In the genomic region with DNA sequence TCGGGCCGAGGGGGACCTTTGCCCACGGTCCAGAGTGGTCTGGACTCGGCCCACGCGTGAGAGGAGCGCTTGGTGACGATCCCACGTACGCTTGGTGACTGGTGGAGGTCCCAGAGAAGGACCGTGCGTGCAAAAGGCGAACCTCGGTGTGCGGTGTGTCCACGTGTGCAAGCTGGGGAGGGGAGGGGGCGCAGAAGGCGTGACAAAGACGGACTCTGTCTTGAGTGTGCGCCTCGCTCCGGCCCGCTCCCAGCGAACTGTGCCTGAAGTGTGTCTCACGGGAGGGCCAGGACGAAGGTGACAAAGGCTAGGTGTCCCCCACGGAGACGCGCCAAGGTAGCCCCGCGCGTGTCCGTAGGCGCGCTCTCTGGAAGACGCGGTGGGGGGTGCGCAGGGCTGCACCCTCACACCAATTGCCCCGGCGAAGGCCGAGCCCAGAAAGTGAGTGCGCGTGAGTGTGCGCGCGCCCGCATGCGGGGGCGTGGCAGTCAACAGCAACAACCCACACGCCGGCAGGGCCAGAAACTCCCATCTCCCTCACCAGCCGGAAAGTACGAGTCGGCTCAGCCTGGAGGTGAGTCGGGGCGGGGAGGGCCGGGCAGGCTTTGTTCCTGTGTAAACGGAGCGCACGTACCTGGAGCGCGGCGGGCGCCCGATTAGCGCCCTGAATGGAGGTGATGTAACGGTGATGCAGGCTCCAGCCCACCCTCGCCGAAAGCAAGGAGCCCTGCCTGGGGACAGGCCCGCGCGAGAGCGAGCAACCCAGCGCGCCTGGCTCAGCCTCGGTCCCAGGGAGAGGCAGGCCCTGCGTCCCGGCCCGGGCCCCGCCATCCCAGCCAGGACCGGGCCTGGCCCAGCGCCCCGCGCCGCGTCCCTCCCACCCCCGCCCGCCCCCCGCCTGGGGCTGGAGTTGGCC, we compare ENCODE assay signal across 8 cellular contexts. TPM values are rescaled to one million over a fixed set of nuclear protein-coding genes. Genes with fewer than 3 reads are reported as not detected.
A peak's percentile ranks its signal among the peaks of the same experiment; 100 is the strongest.
DNase-seq lines count a peak whose midpoint lies in the region; ATAC-seq, FAIRE-seq and TF ChIP-seq lines count a peak whose summit lies in the region.

A gene with protein sequence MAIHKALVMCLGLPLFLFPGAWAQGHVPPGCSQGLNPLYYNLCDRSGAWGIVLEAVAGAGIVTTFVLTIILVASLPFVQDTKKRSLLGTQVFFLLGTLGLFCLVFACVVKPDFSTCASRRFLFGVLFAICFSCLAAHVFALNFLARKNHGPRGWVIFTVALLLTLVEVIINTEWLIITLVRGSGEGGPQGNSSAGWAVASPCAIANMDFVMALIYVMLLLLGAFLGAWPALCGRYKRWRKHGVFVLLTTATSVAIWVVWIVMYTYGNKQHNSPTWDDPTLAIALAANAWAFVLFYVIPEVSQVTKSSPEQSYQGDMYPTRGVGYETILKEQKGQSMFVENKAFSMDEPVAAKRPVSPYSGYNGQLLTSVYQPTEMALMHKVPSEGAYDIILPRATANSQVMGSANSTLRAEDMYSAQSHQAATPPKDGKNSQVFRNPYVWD (plus strand): TSS at position 521 of the 916 bp plus-strand sequence. CDS start 7,689 bp downstream, outside the sequence.

- FAIRE-seq in frontal cortex (lab: Jason Lieb, UNC) = no peak

- no peaks in the 10 kb centered on the region for H3K4me1 Mint-ChIP-seq in activated T-helper 2 cell treated with anti-CD3 and anti-CD28 coated beads, Interferon-gamma antibody, Interleukin-2, Interleukin-4, amounts not matched to agents 10 μg/mL and 5 μg/mL and 100 μg/mL, durations not matched to agents 14 hours and 24 hours and 36 hours (ENCODE audit: low read depth)
- H3K4me1 Mint-ChIP-seq in neural progenitor cell (peaks cover 30% of the 10 kb centered on the region), type B pancreatic cell (ENCODE audit: unreplicated experiment) (peaks cover 18% of the 10 kb centered on the region)

- no peak within 1 kb of the TSS for H3K4me2 ChIP-seq in SK-N-SH
- H3K4me2 ChIP-seq in neural progenitor cell = peak within 1 kb of the TSS; percentile 93
- H3K4me2 ChIP-seq in OCI-LY7 (ENCODE audit: low read length) = no peak within 1 kb of the TSS

- H3K4me3 Mint-ChIP-seq in activated T-helper 2 cell treated with anti-CD3 and anti-CD28 coated beads, Interferon-gamma antibody, Interleukin-2, Interleukin-4, amounts not matched to agents 10 μg/mL and 5 μg/mL and 100 μg/mL, durations not matched to agents 14 hours and 24 hours and 36 hours (ENCODE audit: low read depth) = peak within 1 kb of the TSS; percentile 42
- H3K4me3 Mint-ChIP-seq in neural progenitor cell (peak within 1 kb of the TSS; percentile 86), type B pancreatic cell (peak within 1 kb of the TSS; percentile 88)

- no peak within 1 kb of the TSS for H3K27ac Mint-ChIP-seq in activated T-helper 2 cell treated with anti-CD3 and anti-CD28 coated beads, Interferon-gamma antibody, Interleukin-2, Interleukin-4, amounts not matched to agents 10 μg/mL and 5 μg/mL and 100 μg/mL, durations not matched to agents 14 hours and 24 hours and 36 hours
- no peak within 1 kb of the TSS for H3K27ac Mint-ChIP-seq in neural progenitor cell
- peak within 1 kb of the TSS; percentile 85 for H3K27ac Mint-ChIP-seq in type B pancreatic cell

- H3F3A ChIP-seq in SK-N-SH (replicated peaks; ENCODE audit: insufficient read depth) = no peaks in the 10 kb centered on the region
- H3F3A ChIP-seq in neural progenitor cell (ENCODE audit: low read depth) = peaks cover 19% of the 10 kb centered on the region

- no peaks in the 10 kb centered on the region for H3K79me2 ChIP-seq in SK-N-SH (ENCODE audit: insufficient read depth)
- peaks cover 11% of the 10 kb centered on the region for H3K79me2 ChIP-seq in neural progenitor cell (ENCODE audit: low read depth)
- H3K79me2 ChIP-seq in OCI-LY7 (ENCODE audit: insufficient read depth, low read depth, low read length) = no peaks in the 10 kb centered on the region

- peaks cover 55% of the 10 kb centered on the region for H3K27me3 Mint-ChIP-seq in activated T-helper 2 cell treated with anti-CD3 and anti-CD28 coated beads, Interferon-gamma antibody, Interleukin-2, Interleukin-4, amounts not matched to agents 10 μg/mL and 5 μg/mL and 100 μg/mL, durations not matched to agents 14 hours and 24 hours and 36 hours (ENCODE audit: low read depth)
- H3K27me3 Mint-ChIP-seq in neural progenitor cell (ENCODE audit: insufficient read depth, low read depth) (peaks cover 30% of the 10 kb centered on the region), type B pancreatic cell (peaks cover 33% of the 10 kb centered on the region)

- no peaks in the 10 kb centered on the region for H4K20me1 ChIP-seq in SK-N-SH (ENCODE audit: insufficient read depth)
- H4K20me1 ChIP-seq in neural progenitor cell (ENCODE audit: low read depth) = peaks cover 13% of the 10 kb centered on the region
- H4K20me1 ChIP-seq in OCI-LY7 (ENCODE audit: insufficient read depth, low read length) = no peaks in the 10 kb centered on the region

- CTCF ChIA-PET in SK-N-SH (lab: Yijun Ruan, JAX) (interaction anchor here (1.3 to 1.6 kb wide), 2 partner anchors 23 to 26 kb away, joined by 3 to 5 read pairs; no protein-coding TSS in a partner anchor), OCI-LY7 (lab: Charles Lee; ENCODE audit: unreplicated experiment) (no interaction called here)

- H2AFZ ChIP-seq in SK-N-SH (ENCODE audit: low read depth) = no peak within 1 kb of the TSS
- peak within 1 kb of the TSS; percentile 66 for H2AFZ ChIP-seq in neural progenitor cell (replicated peaks)
- no peak within 1 kb of the TSS for H2AFZ ChIP-seq in OCI-LY7 (ENCODE audit: low read length)

- H3K27ac ChIP-seq in SK-N-SH (ENCODE audit: low read depth in 2 of 2, low read length in 1 of 2) (no peak within 1 kb of the TSS), neural progenitor cell (no peak within 1 kb of the TSS), OCI-LY7 (ENCODE audit: low read depth, low read length, poor library complexity, severe bottlenecking) (no peak within 1 kb of the TSS)

- intact Hi-C loops in activated T-helper 2 cell treated with anti-CD3 and anti-CD28 coated beads, Interferon-gamma antibody, Interleukin-2, Interleukin-4, amounts not matched to agents 10 μg/mL and 5 μg/mL and 100 μg/mL, durations not matched to agents 14 hours and 24 hours and 36 hours (cut with micrococcal nuclease) = no loop called here
- intact Hi-C loops in OCI-LY7 (cut with micrococcal nuclease; ENCODE audit: unreplicated experiment) = no loop called here

- DNase-seq in SK-N-SH = peak; percentile 84
- peak; percentile 95 for DNase-seq in NCI-H226
- peak; percentile 44 for DNase-seq in activated T-helper 2 cell treated with anti-CD3 and anti-CD28 coated beads, Interferon-gamma antibody, Interleukin-2, Interleukin-4, amounts not matched to agents 10 μg/mL and 5 μg/mL and 100 μg/mL, durations not matched to agents 14 hours and 24 hours and 36 hours (ENCODE audit: low spot score)
- peak; percentile 71 to 83 for DNase-seq in frontal cortex (ENCODE audit: low spot score in 2 of 2)
- peak; percentile 83 for DNase-seq in neural progenitor cell (ENCODE audit: low spot score)
- no peak for DNase-seq in type B pancreatic cell (ENCODE audit: extremely low spot score, unreplicated experiment)
- no peak for DNase-seq in OCI-LY7 (ENCODE audit: low spot score)

- TF ChIP-seq CTCF in SK-N-SH (IDR thresholded peaks at IDR 0.05) (no peak), neural progenitor cell (IDR thresholded peaks at IDR 0.05) (no peak), type B pancreatic cell (conservative IDR thresholded peaks at IDR 0.05) (no peak), OCI-LY7 (conservative IDR thresholded peaks at IDR 0.05; ENCODE audit: low read length) (no peak)

- ATAC-seq in SK-N-SH treated with all-trans-retinoic acid at 6 μM for 48 hours = no peak; the same call in 1 of the 3 replicates

- H3K4me1 ChIP-seq in SK-N-SH (ENCODE audit: control insufficient read depth in 1 of 2, insufficient read depth in 2 of 2, low read depth in 1 of 2, low read length in 1 of 2) = peaks cover 0 to 11% of the 10 kb centered on the region in 2 experiments; a peak in 1 of 4 replicates
- H3K4me1 ChIP-seq in neural progenitor cell = peaks cover 33% of the 10 kb centered on the region
- H3K4me1 ChIP-seq in OCI-LY7 (ENCODE audit: insufficient read depth, low read length, poor library complexity, severe bottlenecking) = no peaks in the 10 kb centered on the region

- no peaks in the 10 kb centered on the region for H3K9me2 ChIP-seq in SK-N-SH
- no peaks in the 10 kb centered on the region for H3K9me2 ChIP-seq in OCI-LY7 (ENCODE audit: insufficient read depth, low read length)

- no TSS peak for BruUV-seq in OCI-LY7 (replicated peaks; lab: Mats Ljungman, UMichigan)

- peak within 1 kb of the TSS in 1 of 2 experiments; percentile 39; a peak in 1 of 4 replicates for H3K4me3 ChIP-seq in SK-N-SH (ENCODE audit: low read depth in 2 of 2, low read length in 1 of 2)
- H3K4me3 ChIP-seq in neural progenitor cell = peak within 1 kb of the TSS; percentile 69
- no peak within 1 kb of the TSS for H3K4me3 ChIP-seq in OCI-LY7 (ENCODE audit: low read depth, low read length, poor library complexity, severe bottlenecking)

- no peaks in the 10 kb centered on the region for H3K36me3 ChIP-seq in SK-N-SH (replicated peaks in 1 of 2; ENCODE audit: control insufficient read depth in 1 of 2, insufficient read depth in 2 of 2, low read length in 1 of 2)
- no peaks in the 10 kb centered on the region for H3K36me3 ChIP-seq in neural progenitor cell
- no peaks in the 10 kb centered on the region for H3K36me3 ChIP-seq in OCI-LY7 (ENCODE audit: insufficient read depth, low read length)

- H3K9ac ChIP-seq in SK-N-SH (no peak within 1 kb of the TSS), neural progenitor cell (peak within 1 kb of the TSS; percentile 25)

- H3K27me3 ChIP-seq in SK-N-SH (ENCODE audit: insufficient read depth) (no peaks in the 10 kb centered on the region), neural progenitor cell (peaks cover 22% of the 10 kb centered on the region)

- no peaks in the 10 kb centered on the region for H3K9me3 Mint-ChIP-seq in activated T-helper 2 cell treated with anti-CD3 and anti-CD28 coated beads, Interferon-gamma antibody, Interleukin-2, Interleukin-4, amounts not matched to agents 10 μg/mL and 5 μg/mL and 100 μg/mL, durations not matched to agents 14 hours and 24 hours and 36 hours
- no peaks in the 10 kb centered on the region for H3K9me3 Mint-ChIP-seq in neural progenitor cell
- H3K9me3 Mint-ChIP-seq in type B pancreatic cell = no peaks in the 10 kb centered on the region

- H3K9me3 ChIP-seq in SK-N-SH (peaks cover under 1% of the 10 kb centered on the region; the same call in 1 of the 2 replicates), neural progenitor cell (ENCODE audit: low read depth) (no peaks in the 10 kb centered on the region), OCI-LY7 (ENCODE audit: low read length) (no peaks in the 10 kb centered on the region)

- POLR2A ChIA-PET in SK-N-SH (lab: Yijun Ruan, JAX) = no interaction called here
- POLR2A ChIA-PET in OCI-LY7 (lab: Charles Lee) = no interaction called here

- 13% methylated on average over 24 of the region's 89 CpGs for WGBS in SK-N-SH (ENCODE audit: low lambda C conversion rate)

- H3K36me3 Mint-ChIP-seq in activated T-helper 2 cell treated with anti-CD3 and anti-CD28 coated beads, Interferon-gamma antibody, Interleukin-2, Interleukin-4, amounts not matched to agents 10 μg/mL and 5 μg/mL and 100 μg/mL, durations not matched to agents 14 hours and 24 hours and 36 hours (ENCODE audit: low read depth) = no peaks in the 10 kb centered on the region
- no peaks in the 10 kb centered on the region for H3K36me3 Mint-ChIP-seq in neural progenitor cell
- no peaks in the 10 kb centered on the region for H3K36me3 Mint-ChIP-seq in type B pancreatic cell

- no peak for TF ChIP-seq RAD21 in SK-N-SH (IDR thresholded peaks at IDR 0.05; ENCODE audit: low read length)

- no peak for TF ChIP-seq EP300 in SK-N-SH (IDR thresholded peaks at IDR 0.05; ENCODE audit: borderline replicate concordance in 1 of 2, low read depth in 1 of 2, low read length in 1 of 2)

RNA-seq across cellular contexts. Expression of the gene that starts here (rescaled TPM):
- not detected in 2 replicates for polyA plus RNA-seq in SK-N-SH (2012; rRNA removed)
- polyA plus RNA-seq in SK-N-SH (2012; cell fraction: cytosol; rRNA removed) = 0.03 TPM in 1 of 2 replicates, not detected in the other
- polyA plus RNA-seq in SK-N-SH (2012; cell fraction: nucleus; rRNA removed) = not detected in 2 replicates
- 0.44 and 0.89 TPM in 2 replicates for total RNA-seq in activated T-helper 2 cell treated with anti-CD3 and anti-CD28 coated beads, Interferon-gamma antibody, Interleukin-2, Interleukin-4, amounts not matched to agents 10 μg/mL and 5 μg/mL and 100 μg/mL, durations not matched to agents 14 hours and 24 hours and 36 hours
- total RNA-seq in frontal cortex (5.3 TPM), neural progenitor cell (ENCODE audit: low replicate concordance) (13.5 and 42.0 TPM in 2 replicates), type B pancreatic cell (ENCODE audit: low replicate concordance) (52.0 and 64.3 TPM in 2 replicates), OCI-LY7 (2022) (1.1 and 2.0 TPM in 2 replicates)
- total RNA-seq in OCI-LY7 (2014; rRNA removed; shearing (Covaris generic)) = 9.4 and 19.5 TPM in 2 replicates

Comparison
In these comparisons a context has a peak if more than half of its experiments do, and no peak if none do; other contexts are left out.
1. Peak in DNase-seq in SK-N-SH; RNA of the gene not detected or under 1 TPM.
2. Peak in DNase-seq in activated T-helper 2 cell treated with anti-CD3 and anti-CD28 coated beads, Interferon-gamma antibody, Interleukin-2, Interleukin-4, amounts not matched to agents 10 μg/mL and 5 μg/mL and 100 μg/mL, durations not matched to agents 14 hours and 24 hours and 36 hours; RNA of the gene not detected or under 1 TPM.
3. DNase-seq: peak in NCI-H226 (single experiment), frontal cortex (2 of 2) and neural progenitor cell (single experiment); none in type B pancreatic cell (single experiment) and OCI-LY7 (single experiment).
4. Peak in every context shown above with its lines, with median percentiles within 50 percentile points of each other: H3K4me3 Mint-ChIP-seq.